Comparison of ENCODE assay signal across 22 cellular contexts in genomic region chr6:79137671-79138070, GRCh38.
"Had no signal": no experiment of that assay in that cellular context is flagged by ENCODE, and none has a peak within 500 bp of the region (broad histone marks: within the 10 kb centered on the region; RNA-seq: fewer than 3 reads in every experiment).

No MANE protein-coding gene starts in this region.

- DNase-seq: effector memory CD4-positive, alpha-beta T cell; glutamatergic neuron; immature natural killer cell; kidney; left cardiac atrium; left ventricle myocardium inferior; lower lobe of right lung; occipital lobe; pancreas; psoas muscle; retina; stimulated activated CD4-positive, alpha-beta T cell treated with anti-CD3 and anti-CD28 coated beads, Interleukin-2, amount 100 ng/mL, for 24 hours; stimulated activated naive CD4-positive, alpha-beta T cell; stomach; substantia nigra; transverse colon had no signal

- H3K36me3 ChIP-seq: esophagus muscularis mucosa, gastroesophageal sphincter, lower lobe of right lung, pancreas, stomach, thoracic aorta, transverse colon had no signal

- H3K4me3 ChIP-seq: esophagus muscularis mucosa, gastroesophageal sphincter, left ventricle myocardium inferior, lower lobe of right lung, pancreas, psoas muscle, skin epidermis, stomach, thoracic aorta, transverse colon had no signal

- H3K4me1 ChIP-seq: esophagus muscularis mucosa, gastroesophageal sphincter, left ventricle myocardium inferior, lower lobe of right lung, pancreas, psoas muscle, stomach, transverse colon had no signal

- H3K27me3 ChIP-seq: esophagus muscularis mucosa, gastroesophageal sphincter, pancreas, stomach, transverse colon had no signal

- H3K27ac ChIP-seq: epithelial cell of prostate, esophagus muscularis mucosa, gastroesophageal sphincter, left ventricle myocardium inferior, lower lobe of right lung, pancreas, psoas muscle, skin epidermis, stomach, thoracic aorta, transverse colon had no signal

- H3K9me3 ChIP-seq: lower lobe of right lung, pancreas, psoas muscle had no signal

- ATAC-seq: gastroesophageal sphincter, left cardiac atrium, lower lobe of right lung, pancreas, psoas muscle, sciatic nerve had no signal
